Comparison of ENCODE assay signal across 19 cellular contexts in the genomic region with DNA sequence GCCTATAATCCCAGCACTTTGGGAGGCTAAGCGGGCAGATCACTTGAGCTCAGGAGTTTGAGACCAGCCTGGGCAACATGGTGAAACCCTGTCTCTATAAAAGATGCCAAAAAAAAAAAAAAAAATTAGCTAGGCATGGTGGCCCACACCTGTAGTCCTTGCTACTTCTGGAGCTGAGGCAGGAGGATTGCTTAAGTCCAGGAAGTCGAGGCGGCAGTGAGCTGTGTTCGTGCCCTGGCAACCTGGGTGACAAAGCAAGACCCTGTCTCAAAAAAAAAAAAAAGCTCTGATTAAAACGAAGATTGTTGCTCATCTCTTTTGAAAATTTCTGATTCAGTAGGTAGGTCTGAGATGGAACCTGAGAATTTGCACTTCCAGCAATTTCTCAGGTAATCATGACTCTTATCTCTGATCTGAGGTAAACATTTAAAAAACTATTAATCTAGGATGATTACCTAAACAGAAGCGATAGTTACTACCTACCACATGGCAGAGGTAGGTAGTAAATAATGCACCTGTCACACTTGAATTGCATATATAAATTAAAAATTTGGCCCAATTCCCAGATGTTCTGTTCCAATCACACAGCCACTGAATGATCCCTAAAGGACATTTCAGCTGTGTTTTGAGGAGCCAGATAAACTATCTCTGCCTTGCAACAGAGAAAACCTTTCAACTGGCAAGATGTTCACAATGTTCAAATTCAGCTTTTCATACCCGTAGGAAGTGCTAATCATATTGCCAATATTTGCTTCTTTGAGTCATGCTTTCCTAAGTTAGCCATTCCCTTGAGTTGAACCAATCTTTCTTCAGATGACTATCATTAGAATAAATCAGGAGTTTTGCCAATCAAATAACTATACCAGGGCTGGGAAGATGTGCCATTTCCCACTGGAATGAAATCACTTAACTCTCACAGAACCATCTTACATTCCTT. TPM values are rescaled to one million over a fixed set of nuclear protein-coding genes. Genes with fewer than 3 reads are reported as not detected.
DNase-seq lines count a peak whose midpoint lies in the region; TF ChIP-seq lines count a peak whose summit lies in the region.
"Had no signal": no experiment of that assay in that cellular context is flagged by ENCODE, and none has a peak within 500 bp of the region (broad histone marks: within the 10 kb centered on the region; RNA-seq: fewer than 3 reads in every experiment).

No MANE protein-coding gene starts in this region.

- H3K79me2 ChIP-seq in hepatocyte = no peaks in the 10 kb centered on the region

- H3K4me3 ChIP-seq in BLaER1 treated with 17β-estradiol and CSF1 and Interleukin-3, amounts not matched to agents 10 nM and 100 nM = no peak overlapping the region
- no peak overlapping the region for H3K4me3 ChIP-seq in HUES48 (ENCODE audit: low read depth, low read length)
- H3K4me3 ChIP-seq in hepatocyte = no peak overlapping the region
- H3K4me3 ChIP-seq: HAP-1, right atrium auricular region had no signal

- H3K9me2 ChIP-seq in hepatocyte (replicated peaks; ENCODE audit: insufficient read depth) = no peaks in the 10 kb centered on the region

- TF ChIP-seq CTCF in hepatocyte (IDR thresholded peaks at IDR 0.05; ENCODE audit: poor library complexity) = no peak
- TF ChIP-seq CTCF in GM10266 (IDR thresholded peaks at IDR 0.05; ENCODE audit: control insufficient read depth, insufficient read depth, low read depth, missing control alignments) = no peak

- H3K27ac ChIP-seq in BLaER1 treated with 17β-estradiol and CSF1 and Interleukin-3, amounts not matched to agents 10 nM and 100 nM = peak overlapping the region in 4 of 11 experiments; percentile 11 to 85 (median 78); a peak in 5 of 22 replicates
- H3K27ac ChIP-seq in HUES48 (ENCODE audit: low read depth, low read length) = peak overlapping the region; percentile 32
- peak overlapping the region; percentile 84 for H3K27ac ChIP-seq in hepatocyte
- H3K27ac ChIP-seq: right atrium auricular region had no signal

- no peak overlapping the region for H3K9ac ChIP-seq in BLaER1 treated with 17β-estradiol and CSF1 and Interleukin-3, amounts not matched to agents 10 nM and 100 nM
- H3K9ac ChIP-seq in HUES48 (ENCODE audit: low read depth, low read length) = no peak overlapping the region

- no peaks in the 10 kb centered on the region for H4K20me1 ChIP-seq in BLaER1 treated with 17β-estradiol and CSF1 and Interleukin-3, amounts not matched to agents 10 nM and 100 nM
- no peaks in the 10 kb centered on the region for H4K20me1 ChIP-seq in hepatocyte (ENCODE audit: insufficient read depth, poor library complexity, severe bottlenecking)

- no peaks in the 10 kb centered on the region for H3K27me3 ChIP-seq in BLaER1 treated with 17β-estradiol and CSF1 and Interleukin-3, amounts not matched to agents 10 nM and 100 nM
- H3K27me3 ChIP-seq in HUES48 (ENCODE audit: control insufficient read depth, insufficient read depth, low read length) = no peaks in the 10 kb centered on the region
- no peaks in the 10 kb centered on the region for H3K27me3 ChIP-seq in hepatocyte
- H3K27me3 ChIP-seq: right atrium auricular region had no signal

- WGBS in hepatocyte (ENCODE audit: low lambda C conversion rate, missing lambda C conversion rate) = 70% methylated on average over 7 of the region's 7 CpGs

- no peaks in the 10 kb centered on the region for H3K36me3 ChIP-seq in BLaER1 treated with 17β-estradiol and CSF1 and Interleukin-3, amounts not matched to agents 10 nM and 100 nM
- H3K36me3 ChIP-seq in HUES48 (ENCODE audit: control insufficient read depth, insufficient read depth, low read length) (no peaks in the 10 kb centered on the region), hepatocyte (replicated peaks; ENCODE audit: insufficient read depth, low read depth) (no peaks in the 10 kb centered on the region)
- H3K36me3 ChIP-seq: HAP-1, right atrium auricular region had no signal

- H3K4me1 ChIP-seq in BLaER1 treated with 17β-estradiol and CSF1 and Interleukin-3, amounts not matched to agents 10 nM and 100 nM = peaks cover 49 to 70% (median 66%) of the 10 kb centered on the region in 10 experiments
- H3K4me1 ChIP-seq in HUES48 (ENCODE audit: control insufficient read depth, insufficient read depth, low read length) = peaks cover 18% of the 10 kb centered on the region
- H3K4me1 ChIP-seq in hepatocyte (ENCODE audit: insufficient read depth) = peaks cover 17% of the 10 kb centered on the region

- no peak overlapping the region for H2AFZ ChIP-seq in hepatocyte

- DNase-seq in NCI-H2171 (lab: John Stamatoyannopoulos, UW) (peak; percentile 13), hepatocyte (ENCODE audit: low spot score) (no peak), GM10266 (ENCODE audit: extremely low spot score) (no peak), DMS 273 (lab: John Stamatoyannopoulos, UW; ENCODE audit: unreplicated experiment) (no peak), glomerular visceral epithelial cell (ENCODE audit: extremely low spot score) (no peak), NCI-H187 (lab: John Stamatoyannopoulos, UW) (no peak)
- DNase-seq: amniotic stem cell, endodermal cell, hypothalamus, kidney glomerular epithelial cell, NCI-H524, T-cell had no signal

- no peaks in the 10 kb centered on the region for H3K9me3 ChIP-seq in BLaER1 treated with 17β-estradiol and CSF1 and Interleukin-3, amounts not matched to agents 10 nM and 100 nM (replicated peaks in 1 of 11)
- H3K9me3 ChIP-seq in HUES48 (ENCODE audit: control insufficient read depth, insufficient read depth, low read length) (no peaks in the 10 kb centered on the region), hepatocyte (ENCODE audit: low read depth) (no peaks in the 10 kb centered on the region)
- H3K9me3 ChIP-seq: HAP-1, right atrium auricular region had no signal

- H3K4me2 ChIP-seq in BLaER1 treated with 17β-estradiol and CSF1 and Interleukin-3, amounts not matched to agents 10 nM and 100 nM = peak overlapping the region in 10 of 11 experiments; percentile 11 to 95 (median 88); a peak in 19 of 22 replicates
- H3K4me2 ChIP-seq in hepatocyte = peak overlapping the region; percentile 42

RNA-seq across cellular contexts. Expression of gene TEP1, which starts 4.2 kb away (rescaled TPM):
- 24.4 and 29.4 TPM in 2 replicates for total RNA-seq in hepatocyte
- polyA plus RNA-seq in hepatocyte = 10.7 and 12.0 TPM in 2 replicates

RNA-seq across cellular contexts. Expression of gene KLHL33, which starts 18.4 kb away (rescaled TPM):
- not detected in 2 replicates for total RNA-seq in hepatocyte
- polyA plus RNA-seq in hepatocyte = 0.05 and 0.19 TPM in 2 replicates
- total RNA-seq: activated T-helper 2 cell treated with anti-CD3 and anti-CD28 coated beads, Interferon-gamma antibody, Interleukin-2, Interleukin-4, amounts not matched to agents 10 μg/mL and 5 μg/mL and 100 μg/mL, durations not matched to agents 14 hours and 24 hours and 36 hours; HT1080; RPMI7951 had no signal

RNA-seq across cellular contexts. Expression of gene OSGEP, which starts 37.1 kb away (rescaled TPM):
- 51.6 and 60.1 TPM in 2 replicates for total RNA-seq in hepatocyte
- polyA plus RNA-seq in hepatocyte = 36.2 and 41.3 TPM in 2 replicates

RNA-seq across cellular contexts. Expression of gene APEX1, which starts 37.5 kb away (rescaled TPM):
- total RNA-seq in hepatocyte = 56.5 and 84.2 TPM in 2 replicates
- 147 and 148 TPM in 2 replicates for polyA plus RNA-seq in hepatocyte

RNA-seq across cellular contexts. Expression of gene PIP4P1, which starts 43.7 kb away (rescaled TPM):
- 40.1 and 48.2 TPM in 2 replicates for total RNA-seq in hepatocyte
- polyA plus RNA-seq in hepatocyte = 85.0 and 85.9 TPM in 2 replicates
